ENCODE assay signal across 27 cellular contexts in genomic region chr10:129857242-129857960, GRCh38.
"Had no signal": no experiment of that assay in that cellular context is flagged by ENCODE, and none has a peak within 500 bp of the region (broad histone marks: within the 10 kb centered on the region; RNA-seq: fewer than 3 reads in every experiment).

No MANE protein-coding gene starts in this region.

- H3K36me3 Mint-ChIP-seq: naive B cell; naive thymus-derived CD8-positive, alpha-beta T cell; natural killer cell treated with Interleukin-12 subunit alpha and Interleukin-12 subunit beta and Interleukin-15 and Interleukin-18, amount 100 ng/mL, for 72 hours; neural progenitor cell; stimulated activated effector memory CD8-positive, alpha-beta T cell treated with anti-CD3 and anti-CD28 coated beads, Interleukin-12 subunit alpha, Interleukin-12 subunit beta, amount 100 ng/mL, for 72 hours; stimulated activated naive B cell treated with anti-CD40 and anti-IgM and Interleukin-4, amounts not matched to agents 10 μg/mL and 1 μg/mL and 100 μg/mL, for 72 hours had no signal

- ATAC-seq: naive thymus-derived CD8-positive, alpha-beta T cell; pancreas; right cardiac atrium; sciatic nerve; stimulated activated effector memory CD8-positive, alpha-beta T cell treated with anti-CD3 and anti-CD28 coated beads, Interleukin-12 subunit alpha, Interleukin-12 subunit beta, amount 100 ng/mL, for 72 hours; stimulated activated naive B cell treated with anti-CD40 and anti-IgM and Interleukin-4, amounts not matched to agents 10 μg/mL and 1 μg/mL and 100 μg/mL, for 72 hours had no signal

- H3K36me3 ChIP-seq: neural progenitor cell, neutrophil, pancreas, prostate gland, stomach, thoracic aorta, thyroid gland, upper lobe of left lung, uterus had no signal

- H3K27ac ChIP-seq: neural progenitor cell, neutrophil, pancreas, prostate gland, stomach, thoracic aorta, thyroid gland, tibial nerve, upper lobe of left lung, uterus had no signal

- FAIRE-seq: pancreas, small intestine had no signal

- H2AFZ ChIP-seq: neural progenitor cell had no signal

- H3K27me3 ChIP-seq: neural progenitor cell, thyroid gland, tibial nerve, upper lobe of left lung, uterus had no signal

- H3K27me3 Mint-ChIP-seq: natural killer cell treated with Interleukin-12 subunit alpha and Interleukin-12 subunit beta and Interleukin-15 and Interleukin-18, amount 100 ng/mL, for 72 hours; stimulated activated naive B cell treated with anti-CD40 and anti-IgM and Interleukin-4, amounts not matched to agents 10 μg/mL and 1 μg/mL and 100 μg/mL, for 72 hours; stimulated activated naive CD8-positive, alpha-beta T cell treated with anti-CD3 and anti-CD28 coated beads, Interleukin-15, Interleukin-2, amounts not matched to agents 100 ng/mL and 50 ng/mL, for 24 hours had no signal

- H3K4me1 Mint-ChIP-seq: naive B cell; naive thymus-derived CD8-positive, alpha-beta T cell; stimulated activated effector memory CD8-positive, alpha-beta T cell treated with anti-CD3 and anti-CD28 coated beads, Interleukin-12 subunit alpha, Interleukin-12 subunit beta, amount 100 ng/mL, for 72 hours; stimulated activated naive B cell treated with anti-CD40 and anti-IgM and Interleukin-4, amounts not matched to agents 10 μg/mL and 1 μg/mL and 100 μg/mL, for 72 hours had no signal

- H3K9ac ChIP-seq: neural progenitor cell had no signal

- H3K4me3 ChIP-seq: neural progenitor cell, pancreas, prostate gland, stomach, thoracic aorta, thyroid gland, tibial nerve, upper lobe of left lung, uterus had no signal

- H3K4me3 Mint-ChIP-seq: naive B cell; naive thymus-derived CD8-positive, alpha-beta T cell; natural killer cell treated with Interleukin-12 subunit alpha and Interleukin-12 subunit beta and Interleukin-15 and Interleukin-18, amount 100 ng/mL, for 72 hours; nephron progenitor cell; neural progenitor cell; stimulated activated effector memory CD8-positive, alpha-beta T cell treated with anti-CD3 and anti-CD28 coated beads, Interleukin-12 subunit alpha, Interleukin-12 subunit beta, amount 100 ng/mL, for 72 hours; stimulated activated naive B cell treated with anti-CD40 and anti-IgM and Interleukin-4, amounts not matched to agents 10 μg/mL and 1 μg/mL and 100 μg/mL, for 72 hours; stimulated activated naive CD8-positive, alpha-beta T cell treated with anti-CD3 and anti-CD28 coated beads, Interleukin-15, Interleukin-2, amounts not matched to agents 100 ng/mL and 50 ng/mL, for 24 hours had no signal

- H3K9me3 Mint-ChIP-seq: natural killer cell treated with Interleukin-12 subunit alpha and Interleukin-12 subunit beta and Interleukin-15 and Interleukin-18, amount 100 ng/mL, for 72 hours; stimulated activated effector memory CD8-positive, alpha-beta T cell treated with anti-CD3 and anti-CD28 coated beads, Interleukin-12 subunit alpha, Interleukin-12 subunit beta, amount 100 ng/mL, for 72 hours; stimulated activated naive CD8-positive, alpha-beta T cell treated with anti-CD3 and anti-CD28 coated beads, Interleukin-15, Interleukin-2, amounts not matched to agents 100 ng/mL and 50 ng/mL, for 24 hours had no signal

- H3K9me3 ChIP-seq: neutrophil, pancreas, prostate gland, thoracic aorta, thyroid gland, uterus had no signal

- H3K4me1 ChIP-seq: prostate gland, uterus had no signal

- DNase-seq: naive B cell; naive thymus-derived CD8-positive, alpha-beta T cell; nephron progenitor cell; nucleus accumbens; pancreas; right cardiac atrium; small intestine; stimulated activated CD4-positive, alpha-beta T cell treated with anti-CD3 and anti-CD28 coated beads, Interleukin-15, amount 100 ng/mL, for 24 hours; stimulated activated CD4-positive, alpha-beta T cell treated with anti-CD3 and anti-CD28 coated beads, Interleukin-2, amount 100 ng/mL, for 24 hours; stimulated activated CD4-positive, alpha-beta T cell treated with anti-CD3 and anti-CD28 coated beads, Interleukin-2, amount 100 ng/mL, for 48 hours; stimulated activated CD4-positive, alpha-beta T cell treated with anti-CD3 and anti-CD28 coated beads, Interleukin-4, amount 100 ng/mL, for 24 hours; stimulated activated naive B cell treated with anti-CD40 and anti-IgM and Interleukin-4, amounts not matched to agents 10 μg/mL and 1 μg/mL and 100 μg/mL, for 72 hours; stimulated activated naive CD4-positive, alpha-beta T cell treated with Interleukin-2 at 50 U/mL for 16 hours; stomach; thyroid gland; trophoblast cell; upper lobe of left lung; uterus had no signal

- H3K4me2 ChIP-seq: neural progenitor cell had no signal

- H3K27ac Mint-ChIP-seq: natural killer cell treated with Interleukin-12 subunit alpha and Interleukin-12 subunit beta and Interleukin-15 and Interleukin-18, amount 100 ng/mL, for 72 hours; nephron progenitor cell; neural progenitor cell; stimulated activated effector memory CD8-positive, alpha-beta T cell treated with anti-CD3 and anti-CD28 coated beads, Interleukin-12 subunit alpha, Interleukin-12 subunit beta, amount 100 ng/mL, for 72 hours; stimulated activated naive B cell treated with anti-CD40 and anti-IgM and Interleukin-4, amounts not matched to agents 10 μg/mL and 1 μg/mL and 100 μg/mL, for 72 hours; stimulated activated naive CD8-positive, alpha-beta T cell treated with anti-CD3 and anti-CD28 coated beads, Interleukin-15, Interleukin-2, amounts not matched to agents 100 ng/mL and 50 ng/mL, for 24 hours had no signal
